17 cellular contexts compared by ENCODE assay signal in the genomic region with DNA sequence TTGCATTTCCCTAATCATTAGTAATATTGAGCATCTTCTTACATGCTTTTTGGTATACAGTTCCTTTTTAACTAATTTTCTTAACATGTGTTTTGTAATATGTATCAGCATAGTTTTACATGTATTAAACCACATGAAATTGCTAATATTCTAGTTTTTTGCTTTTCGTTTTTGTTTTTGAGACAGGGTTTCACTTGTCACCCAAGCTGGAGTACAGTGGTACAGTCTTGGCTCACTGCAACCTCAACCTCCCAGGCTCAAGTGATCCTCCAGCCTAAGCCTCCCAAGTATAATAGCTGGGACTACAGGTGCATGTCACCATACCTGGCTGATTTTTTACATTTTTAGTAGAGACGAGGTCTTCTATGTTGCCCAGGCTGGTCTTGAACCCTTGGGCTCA. TPM values are rescaled to one million over a fixed set of nuclear protein-coding genes. Genes with fewer than 3 reads are reported as not detected.
DNase-seq lines count a peak whose midpoint lies in the region; ATAC-seq, FAIRE-seq and TF ChIP-seq lines count a peak whose summit lies in the region.
"Had no signal": no experiment of that assay in that cellular context is flagged by ENCODE, and none has a peak within 500 bp of the region (broad histone marks: within the 10 kb centered on the region; RNA-seq: fewer than 3 reads in every experiment).

No MANE protein-coding gene starts in this region.

- RAD21 ChIA-PET in GM12878 (lab: Charles Lee; ENCODE audit: unreplicated experiment), result interaction anchor here (0.8 to 3.4 kb wide), 3 partner anchors 10 to 22 kb away, joined by 3 to 29 read pairs (median 3); no protein-coding TSS in a partner anchor

- H4K20me1 ChIP-seq in OCI-LY1 (ENCODE audit: insufficient read depth, low read length) (no peaks in the 10 kb centered on the region), GM12878 (ENCODE audit: control insufficient read depth, insufficient read depth) (no peaks in the 10 kb centered on the region; the same call in none of the 2 replicates)

- ATAC-seq in activated CD8-positive, alpha-beta memory T cell treated with anti-CD3 and anti-CD28 coated beads, Interleukin-2, amount 10 ng/mL, durations not matched to agents 7 days and 5 days, result no peak
- ATAC-seq in GM12878, result no peak
- no peak for ATAC-seq in stimulated activated naive B cell treated with anti-CD40 and anti-IgM and Interleukin-4, amounts not matched to agents 10 μg/mL and 1 μg/mL and 100 μg/mL, for 72 hours (replicated peaks)
- ATAC-seq: heart left ventricle, mucosa of descending colon, Panc1 had no signal

- no peak overlapping the region for H3K4me3 Mint-ChIP-seq in activated CD8-positive, alpha-beta memory T cell treated with anti-CD3 and anti-CD28 coated beads, Interleukin-2, amount 10 ng/mL, durations not matched to agents 7 days and 5 days
- no peak overlapping the region for H3K4me3 Mint-ChIP-seq in stimulated activated naive B cell treated with anti-CD40 and anti-IgM and Interleukin-4, amounts not matched to agents 10 μg/mL and 1 μg/mL and 100 μg/mL, for 72 hours
- H3K4me3 Mint-ChIP-seq: dendritic cell treated with granulocyte-macrophage colony-stimulating factor and Interleukin-4, amounts not matched to agents 40 ng/mL and 50 ng/mL, for 4 days had no signal

- BruUV-seq in GM12878 (replicated peaks; lab: Mats Ljungman, UMichigan), result no TSS peak

- H3K4me1 Mint-ChIP-seq in activated CD8-positive, alpha-beta memory T cell treated with anti-CD3 and anti-CD28 coated beads, Interleukin-2, amount 10 ng/mL, durations not matched to agents 7 days and 5 days, result peaks cover 83% of the 10 kb centered on the region
- H3K4me1 Mint-ChIP-seq in stimulated activated naive B cell treated with anti-CD40 and anti-IgM and Interleukin-4, amounts not matched to agents 10 μg/mL and 1 μg/mL and 100 μg/mL, for 72 hours, result peaks cover 57 to 95% of the 10 kb centered on the region in 2 donors

- no peak for DNase-seq in activated CD8-positive, alpha-beta memory T cell treated with anti-CD3 and anti-CD28 coated beads, Interleukin-2, amount 10 ng/mL, durations not matched to agents 7 days and 5 days
- DNase-seq in activated CD8-positive, alpha-beta memory T cell treated with anti-CD3 and anti-CD28 coated beads, Interleukin-2, amount 50 U/mL, for 48 hours, result no peak
- DNase-seq in GM12878 (ENCODE audit: low read depth, low spot score) (no peak), HuH-7.5 (ENCODE audit: low spot score) (no peak), nucleus accumbens (lab: John Stamatoyannopoulos, UW) (no peak), NCI-H1436 treated with DMSO at 0.1 percent for 48 hours (lab: John Stamatoyannopoulos, UW) (no peak)
- no peak for DNase-seq in stimulated activated naive B cell treated with anti-CD40 and anti-IgM and Interleukin-4, amounts not matched to agents 10 μg/mL and 1 μg/mL and 100 μg/mL, for 72 hours
- DNase-seq: Caco-2; heart left ventricle; NCI-H524; stimulated activated CD4-positive, alpha-beta T cell treated with anti-CD3 and anti-CD28 coated beads, Interleukin-12 subunit alpha, Interleukin-12 subunit beta, amount 100 ng/mL, for 4 hours had no signal

- peaks cover 46% of the 10 kb centered on the region for H3K36me3 ChIP-seq in OCI-LY1 (ENCODE audit: insufficient read depth, low read length)
- peaks cover 8 to 18% of the 10 kb centered on the region in 2 experiments; a peak in 3 of 4 replicates for H3K36me3 ChIP-seq in GM12878 (ENCODE audit: control insufficient read depth in 2 of 2, insufficient read depth in 2 of 2, low read length in 1 of 2)

- H3K9me2 ChIP-seq in OCI-LY1 (ENCODE audit: low read depth, low read length), result no peaks in the 10 kb centered on the region

- peak overlapping the region; percentile 96 for H3K27ac ChIP-seq in OCI-LY1 (ENCODE audit: low read depth, low read length, poor library complexity, severe bottlenecking)
- H3K27ac ChIP-seq in GM12878 (ENCODE audit: control insufficient read depth, insufficient read depth), result peak overlapping the region; percentile 79
- H3K27ac ChIP-seq: HL-60, VCaP had no signal

- no peaks in the 10 kb centered on the region for H3K27me3 Mint-ChIP-seq in activated CD8-positive, alpha-beta memory T cell treated with anti-CD3 and anti-CD28 coated beads, Interleukin-2, amount 10 ng/mL, durations not matched to agents 7 days and 5 days
- H3K27me3 Mint-ChIP-seq in stimulated activated naive B cell treated with anti-CD40 and anti-IgM and Interleukin-4, amounts not matched to agents 10 μg/mL and 1 μg/mL and 100 μg/mL, for 72 hours, result no peaks in the 10 kb centered on the region
- H3K27me3 Mint-ChIP-seq: dendritic cell treated with granulocyte-macrophage colony-stimulating factor and Interleukin-4, amounts not matched to agents 40 ng/mL and 50 ng/mL, for 4 days had no signal

- H3K4me1 ChIP-seq in OCI-LY1 (ENCODE audit: insufficient read depth, low read length, severe bottlenecking) (peaks cover 54% of the 10 kb centered on the region), GM12878 (ENCODE audit: control insufficient read depth, insufficient read depth, low read length) (peaks cover 57% of the 10 kb centered on the region)

- H3K4me3 ChIP-seq in OCI-LY1 (ENCODE audit: low read depth, low read length, poor library complexity, severe bottlenecking) (no peak overlapping the region), GM12878 (no peak overlapping the region)
- H3K4me3 ChIP-seq: heart left ventricle, mucosa of descending colon had no signal

- TF ChIP-seq EP300 in GM12878 (IDR thresholded peaks at IDR 0.05; ENCODE audit: borderline replicate concordance in 1 of 2, control insufficient read depth in 1 of 2, low read depth in 2 of 2, low read length in 2 of 2), result no peak

- no peak for FAIRE-seq in GM12878 (lab: Jason Lieb, UNC)

- no peaks in the 10 kb centered on the region for H3K9me3 Mint-ChIP-seq in activated CD8-positive, alpha-beta memory T cell treated with anti-CD3 and anti-CD28 coated beads, Interleukin-2, amount 10 ng/mL, durations not matched to agents 7 days and 5 days (ENCODE audit: low read depth)
- H3K9me3 Mint-ChIP-seq in stimulated activated naive B cell treated with anti-CD40 and anti-IgM and Interleukin-4, amounts not matched to agents 10 μg/mL and 1 μg/mL and 100 μg/mL, for 72 hours, result no peaks in the 10 kb centered on the region
- H3K9me3 Mint-ChIP-seq: dendritic cell treated with granulocyte-macrophage colony-stimulating factor and Interleukin-4, amounts not matched to agents 40 ng/mL and 50 ng/mL, for 4 days had no signal

- no peaks in the 10 kb centered on the region for H3K79me2 ChIP-seq in OCI-LY1 (ENCODE audit: insufficient read depth, low read length)
- H3K79me2 ChIP-seq in GM12878 (ENCODE audit: control insufficient read depth, insufficient read depth, low read length), result peaks cover 30% of the 10 kb centered on the region

- H3K27me3 ChIP-seq in OCI-LY1 (ENCODE audit: insufficient read depth, low read length) (no peaks in the 10 kb centered on the region), GM12878 (replicated peaks in 1 of 2; ENCODE audit: control insufficient read depth in 2 of 2, insufficient read depth in 2 of 2, low read length in 1 of 2) (no peaks in the 10 kb centered on the region)
- H3K27me3 ChIP-seq: heart left ventricle had no signal

- H3K4me2 ChIP-seq in OCI-LY1 (ENCODE audit: low read length) (no peak overlapping the region), GM12878 (ENCODE audit: control insufficient read depth, insufficient read depth) (peak overlapping the region; percentile 32)

- 0% methylated on average over 2 of the region's 2 CpGs for WGBS in GM12878 (ENCODE audit: insufficient coverage, insufficient replicate concordance, low lambda C conversion rate, missing lambda C conversion rate)

- TF ChIP-seq CTCF in OCI-LY1 (IDR thresholded peaks at IDR 0.05; ENCODE audit: low read length) (no peak), GM12878 (IDR thresholded peaks at IDR 0.05 in 2 of 3, conservative IDR thresholded peaks at IDR 0.05 in 1 of 3; ENCODE audit: control insufficient read depth in 2 of 3, extremely low read depth in 1 of 3, insufficient read depth in 1 of 3, low read depth in 3 of 3, low read length in 3 of 3) (no peak)

- in situ Hi-C loops in GM12878 (cut with MboI), result no loop called here

- H3K36me3 Mint-ChIP-seq in activated CD8-positive, alpha-beta memory T cell treated with anti-CD3 and anti-CD28 coated beads, Interleukin-2, amount 10 ng/mL, durations not matched to agents 7 days and 5 days, result peaks cover 57% of the 10 kb centered on the region
- peaks cover 44 to 66% of the 10 kb centered on the region in 2 donors for H3K36me3 Mint-ChIP-seq in stimulated activated naive B cell treated with anti-CD40 and anti-IgM and Interleukin-4, amounts not matched to agents 10 μg/mL and 1 μg/mL and 100 μg/mL, for 72 hours

- H3K9me3 ChIP-seq in OCI-LY1 (ENCODE audit: low read length), result no peaks in the 10 kb centered on the region
- no peaks in the 10 kb centered on the region for H3K9me3 ChIP-seq in GM12878 (replicated peaks; ENCODE audit: control insufficient read depth, insufficient read depth, low read length)
- H3K9me3 ChIP-seq: Caco-2, heart left ventricle, mucosa of descending colon had no signal

- CTCF ChIA-PET in activated CD8-positive, alpha-beta memory T cell treated with anti-CD3 and anti-CD28 coated beads, Interleukin-2, amount 10 ng/mL, durations not matched to agents 7 days and 5 days (lab: Charles Lee), result interaction anchor here (1.3 to 2.9 kb wide), 3 partner anchors 10 to 30 kb away, joined by 3 to 34 read pairs (median 10); a partner anchor contains a TSS
- CTCF ChIA-PET in GM12878 (lab: Yijun Ruan, JAX), result interaction anchor here (2.0 to 2.7 kb wide), 5 partner anchors 10 to 30 kb away, joined by 6 to 30 read pairs (median 14); no protein-coding TSS in a partner anchor

- intact Hi-C loops in GM12878 (cut with micrococcal nuclease; ENCODE audit: unreplicated experiment), result no loop called here

- TF ChIP-seq POLR2A in GM12878 (IDR thresholded peaks at IDR 0.05; ENCODE audit: low read depth, low read length), result no peak

- H3K9ac ChIP-seq in OCI-LY1 (ENCODE audit: low read length), result no peak overlapping the region
- H3K9ac ChIP-seq in GM12878 (ENCODE audit: control insufficient read depth, insufficient read depth, low read length), result no peak overlapping the region

- peak overlapping the region; percentile 99 for H3K27ac Mint-ChIP-seq in activated CD8-positive, alpha-beta memory T cell treated with anti-CD3 and anti-CD28 coated beads, Interleukin-2, amount 10 ng/mL, durations not matched to agents 7 days and 5 days
- H3K27ac Mint-ChIP-seq in stimulated activated naive B cell treated with anti-CD40 and anti-IgM and Interleukin-4, amounts not matched to agents 10 μg/mL and 1 μg/mL and 100 μg/mL, for 72 hours, result peak overlapping the region; percentile 73
- H3K27ac Mint-ChIP-seq: dendritic cell treated with granulocyte-macrophage colony-stimulating factor and Interleukin-4, amounts not matched to agents 40 ng/mL and 50 ng/mL, for 4 days had no signal

- SMC1A ChIA-PET in GM12878 (lab: Charles Lee; ENCODE audit: uncharacterized antibody, unreplicated experiment), result interaction anchor here (0.9 to 5.6 kb wide), 5 partner anchors 8 to 22 kb away, joined by 3 to 35 read pairs (median 8); no protein-coding TSS in a partner anchor

- H2AFZ ChIP-seq in OCI-LY1 (ENCODE audit: low read length), result no peak overlapping the region
- no peak overlapping the region for H2AFZ ChIP-seq in GM12878 (ENCODE audit: control insufficient read depth, low read depth, low read length)

- H3F3A ChIP-seq in OCI-LY1 (ENCODE audit: insufficient read depth, low read length), result no peaks in the 10 kb centered on the region

- POLR2A ChIA-PET in GM12878 (lab: Charles Lee), result interaction anchor here (1.5 to 1.9 kb wide), 2 partner anchors 8 to 9 kb away, joined by 4 to 8 read pairs; no protein-coding TSS in a partner anchor

- no peak for TF ChIP-seq RAD21 in GM12878 (IDR thresholded peaks at IDR 0.05; ENCODE audit: insufficient read depth, low read depth, low read length)

RNA-seq across cellular contexts. Expression of a gene that starts 4.4 kb away (rescaled TPM):
- 100 to 1,000 TPM; 155 to 379 TPM for total RNA-seq in activated CD8-positive, alpha-beta memory T cell treated with anti-CD3 and anti-CD28 coated beads, Interleukin-2, amount 10 ng/mL, durations not matched to agents 7 days and 5 days
- 14.5 and 16.0 TPM in 2 replicates for total RNA-seq in GM12878 (2013; cell fraction: nucleolus; rRNA removed)
- 210 and 228 TPM in 2 replicates for total RNA-seq in GM12878 (2014; rRNA removed)
- total RNA-seq in GM12878 (2014; rRNA removed; fragmentation: Illumina TruSeq; extraction: Trizol), result 48.5 and 53.8 TPM in 2 replicates
- 76.5 and 90.2 TPM in 2 replicates for total RNA-seq in GM12878 (2021)
- polyA plus RNA-seq in GM12878 (2011; ENCODE audit: low read depth), result 45.4 TPM
- 46.6 and 182 TPM in 2 replicates for polyA plus RNA-seq in GM12878 (2011; rRNA removed)
- polyA plus RNA-seq in GM12878 (2011; cell fraction: cytosol; rRNA removed), result 210 and 386 TPM in 2 replicates
- polyA plus RNA-seq in GM12878 (2011; cell fraction: nucleus; rRNA removed), result 219 and 271 TPM in 2 replicates
- polyA plus RNA-seq in GM12878 (2012), result 145 and 222 TPM in 2 replicates
- 3.5 and 23.4 TPM in 2 replicates for polyA plus RNA-seq in GM12878 (2014; fragmentation: Illumina TruSeq; extraction: Trizol)
- polyA plus RNA-seq in GM12878 (2014; fragmentation: Nextera tagmentation; extraction: Ambion mirVana), result 10 to 100 TPM; 49.6 to 92.9 TPM
- polyA plus RNA-seq in GM12878 (2014; rRNA removed), result 177 and 251 TPM in 2 replicates
- 10 to 100 TPM; 80.7 to 91.1 TPM for polyA plus RNA-seq in GM12878 (2016; fragmentation: Nextera tagmentation; extraction: Ambion mirVana)
- polyA minus RNA-seq in GM12878 (2011; rRNA and poly(A)+ RNA removed), result 49.6 and 80.3 TPM in 2 replicates
- 44.1 and 44.6 TPM in 2 replicates for polyA minus RNA-seq in GM12878 (2011; cell fraction: cytosol; rRNA and poly(A)+ RNA removed)
- 38.3 and 60.6 TPM in 2 replicates for polyA minus RNA-seq in GM12878 (2011; cell fraction: nucleus; rRNA and poly(A)+ RNA removed)

RNA-seq across cellular contexts. Expression of a gene that starts 13.3 kb away (rescaled TPM):
- total RNA-seq in activated CD8-positive, alpha-beta memory T cell treated with anti-CD3 and anti-CD28 coated beads, Interleukin-2, amount 10 ng/mL, durations not matched to agents 7 days and 5 days, result 10 to 100 TPM; 55.7 to 57.4 TPM
- 74.1 and 86.4 TPM in 2 replicates for total RNA-seq in GM12878 (2013; cell fraction: nucleolus; rRNA removed)
- total RNA-seq in GM12878 (2014; rRNA removed) (76.0 and 81.2 TPM in 2 replicates), GM12878 (2014; rRNA removed; fragmentation: Illumina TruSeq; extraction: Trizol) (39.9 and 44.5 TPM in 2 replicates), GM12878 (2021) (67.2 and 74.4 TPM in 2 replicates)
- polyA plus RNA-seq in GM12878 (2011; ENCODE audit: low read depth), result 14.7 TPM
- polyA plus RNA-seq in GM12878 (2011; rRNA removed) (32.5 and 44.7 TPM in 2 replicates), GM12878 (2014; fragmentation: Illumina TruSeq; extraction: Trizol) (25.8 and 33.5 TPM in 2 replicates), GM12878 (2014; fragmentation: Nextera tagmentation; extraction: Ambion mirVana) (10 to 100 TPM; 11.7 to 12.0 TPM), GM12878 (2014; rRNA removed) (62.8 and 66.1 TPM in 2 replicates), GM12878 (2016; fragmentation: Nextera tagmentation; extraction: Ambion mirVana) (10 to 100 TPM; 78.0 to 78.8 TPM)
- polyA plus RNA-seq in GM12878 (2011; cell fraction: cytosol; rRNA removed), result 46.2 and 62.0 TPM in 2 replicates
- 106 and 115 TPM in 2 replicates for polyA plus RNA-seq in GM12878 (2011; cell fraction: nucleus; rRNA removed)
- 23.8 and 31.0 TPM in 2 replicates for polyA plus RNA-seq in GM12878 (2012)
- polyA minus RNA-seq in GM12878 (2011; rRNA and poly(A)+ RNA removed), result 57.4 and 84.3 TPM in 2 replicates
- 23.4 and 24.8 TPM in 2 replicates for polyA minus RNA-seq in GM12878 (2011; cell fraction: cytosol; rRNA and poly(A)+ RNA removed)
- polyA minus RNA-seq in GM12878 (2011; cell fraction: nucleus; rRNA and poly(A)+ RNA removed), result 70.1 and 137 TPM in 2 replicates
